1 cellular context compared by ENCODE assay signal in the genomic region with DNA sequence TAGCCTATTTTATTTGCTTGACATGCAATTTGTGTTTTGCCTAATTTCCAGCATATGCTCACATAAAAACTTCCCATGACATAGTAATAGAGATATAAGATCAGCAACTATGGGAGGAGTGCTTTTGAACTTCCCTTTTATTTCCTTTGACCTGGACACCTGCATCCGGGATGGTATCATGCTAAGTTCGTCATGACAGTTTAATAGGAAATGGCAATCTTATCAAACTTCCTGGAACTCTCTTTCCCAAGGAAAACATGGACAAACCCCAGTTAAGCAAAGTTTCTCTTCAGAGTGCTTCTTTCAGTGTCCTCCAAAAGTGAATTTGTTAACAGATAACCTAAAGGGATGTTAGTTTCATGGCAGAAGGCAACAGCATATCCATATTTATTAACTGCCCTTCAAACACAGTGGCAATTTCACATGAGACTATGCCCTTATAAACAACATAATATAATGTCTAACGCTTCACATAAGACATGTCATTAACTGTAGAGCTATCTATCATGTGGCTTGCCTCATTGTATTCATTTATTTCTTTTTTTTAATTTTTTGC.
A peak's percentile ranks its signal among the peaks of the same experiment; 100 is the strongest.
TF ChIP-seq lines count a peak whose summit lies in the region.

No MANE protein-coding gene starts in this region.

TF ChIP-seq in K562, 482 proteins besides CTCF, POLR2A, EP300 and RAD21 (continued from another document):
- no peak for TF ChIP-seq POLR2AphosphoS5 (IDR thresholded peaks at IDR 0.05; ENCODE audit: control insufficient read depth, insufficient read depth, low read depth, low read length)
- 0 out of 2 replicates have a peak, but pooled peaks have one; percentile 26 for TF ChIP-seq ZNF239 (CRISPR knock-in tag; IDR thresholded peaks at IDR 0.05)
- no peak for TF ChIP-seq KDM5B (IDR thresholded peaks at IDR 0.05; ENCODE audit: insufficient replicate concordance, low read depth, low read length)
- no peak for TF ChIP-seq HNRNPH1 (optimal IDR thresholded peaks at IDR 0.05; ENCODE audit: low read depth, low read length)
- TF ChIP-seq CTBP1 (IDR thresholded peaks at IDR 0.05; ENCODE audit: borderline replicate concordance), result no peak
- no peak for TF ChIP-seq SMAD2 (IDR thresholded peaks at IDR 0.05; ENCODE audit: low read depth, low read length)
- TF ChIP-seq ETV1 (tag; conservative IDR thresholded peaks at IDR 0.05; ENCODE audit: low read depth), result peak; percentile 58
- TF ChIP-seq ZNF77 (CRISPR knock-in tag; IDR thresholded peaks at IDR 0.05), result no peak
- no peak for TF ChIP-seq FOXM1 (IDR thresholded peaks at IDR 0.05; ENCODE audit: low read depth)
- TF ChIP-seq FOXM1 (CRISPR knock-in tag; IDR thresholded peaks at IDR 0.05; ENCODE audit: low read depth), result no peak
- TF ChIP-seq SMAD3 (CRISPR knock-in tag; conservative IDR thresholded peaks at IDR 0.05), result 0 out of 2 replicates have a peak, but pooled peaks have one; percentile 56
- TF ChIP-seq ZNF408 (CRISPR knock-in tag; IDR thresholded peaks at IDR 0.05; ENCODE audit: low read depth), result no peak
- TF ChIP-seq, protein P1, sequence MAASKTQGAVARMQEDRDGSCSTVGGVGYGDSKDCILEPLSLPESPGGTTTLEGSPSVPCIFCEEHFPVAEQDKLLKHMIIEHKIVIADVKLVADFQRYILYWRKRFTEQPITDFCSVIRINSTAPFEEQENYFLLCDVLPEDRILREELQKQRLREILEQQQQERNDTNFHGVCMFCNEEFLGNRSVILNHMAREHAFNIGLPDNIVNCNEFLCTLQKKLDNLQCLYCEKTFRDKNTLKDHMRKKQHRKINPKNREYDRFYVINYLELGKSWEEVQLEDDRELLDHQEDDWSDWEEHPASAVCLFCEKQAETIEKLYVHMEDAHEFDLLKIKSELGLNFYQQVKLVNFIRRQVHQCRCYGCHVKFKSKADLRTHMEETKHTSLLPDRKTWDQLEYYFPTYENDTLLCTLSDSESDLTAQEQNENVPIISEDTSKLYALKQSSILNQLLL (CRISPR knock-in tag; IDR thresholded peaks at IDR 0.05; ENCODE audit: borderline replicate concordance), result no peak
- no peak for TF ChIP-seq TEAD1 (CRISPR knock-in tag; IDR thresholded peaks at IDR 0.05)
- TF ChIP-seq ZNF143 (CRISPR knock-in tag; IDR thresholded peaks at IDR 0.05), result no peak
- no peak for TF ChIP-seq CBFA2T3 (IDR thresholded peaks at IDR 0.05)
- no peak for TF ChIP-seq XRCC5 (IDR thresholded peaks at IDR 0.05; ENCODE audit: low read depth, low read length)
- TF ChIP-seq, protein P2, sequence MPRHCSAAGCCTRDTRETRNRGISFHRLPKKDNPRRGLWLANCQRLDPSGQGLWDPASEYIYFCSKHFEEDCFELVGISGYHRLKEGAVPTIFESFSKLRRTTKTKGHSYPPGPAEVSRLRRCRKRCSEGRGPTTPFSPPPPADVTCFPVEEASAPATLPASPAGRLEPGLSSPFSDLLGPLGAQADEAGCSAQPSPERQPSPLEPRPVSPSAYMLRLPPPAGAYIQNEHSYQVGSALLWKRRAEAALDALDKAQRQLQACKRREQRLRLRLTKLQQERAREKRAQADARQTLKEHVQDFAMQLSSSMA (CRISPR knock-in tag; IDR thresholded peaks at IDR 0.05), result no peak
- TF ChIP-seq KLF6 (CRISPR knock-in tag; IDR thresholded peaks at IDR 0.05; ENCODE audit: borderline replicate concordance), result 0 out of 2 replicates have a peak, but pooled peaks have one; percentile 55
- TF ChIP-seq ADNP (tag; IDR thresholded peaks at IDR 0.05), result no peak
- TF ChIP-seq TEAD4 (IDR thresholded peaks at IDR 0.05; ENCODE audit: low read length), result peak; percentile 51; the same call in 1 of the 2 replicates
- no peak for TF ChIP-seq TEAD4 (CRISPR knock-in tag; IDR thresholded peaks at IDR 0.05; ENCODE audit: borderline replicate concordance)
- TF ChIP-seq EGR1 (conservative IDR thresholded peaks at IDR 0.05), result no peak
- TF ChIP-seq ZNF41 (CRISPR knock-in tag; conservative IDR thresholded peaks at IDR 0.05), result no peak
- TF ChIP-seq BRCA1 (IDR thresholded peaks at IDR 0.05), result no peak
- no peak for TF ChIP-seq BRCA1 (CRISPR knock-in tag; IDR thresholded peaks at IDR 0.05)
- no peak for TF ChIP-seq CHAMP1 (IDR thresholded peaks at IDR 0.05)
- TF ChIP-seq ILF3 (IDR thresholded peaks at IDR 0.05; ENCODE audit: borderline replicate concordance), result no peak
- no peak for TF ChIP-seq HES1 (IDR thresholded peaks at IDR 0.05; ENCODE audit: low read depth)
- TF ChIP-seq SAFB2 (IDR thresholded peaks at IDR 0.05; ENCODE audit: borderline replicate concordance, low read depth, low read length, severe bottlenecking), result no peak
- TF ChIP-seq NCOR1 (IDR thresholded peaks at IDR 0.05), result no peak
- no peak for TF ChIP-seq RCOR1 (IDR thresholded peaks at IDR 0.05; ENCODE audit: borderline replicate concordance in 1 of 2, low read depth in 2 of 2, low read length in 2 of 2)
- no peak for TF ChIP-seq ZBTB17 (CRISPR knock-in tag; IDR thresholded peaks at IDR 0.05)
- no peak for TF ChIP-seq DEAF1 (CRISPR knock-in tag; IDR thresholded peaks at IDR 0.05)
- TF ChIP-seq ZNF3 (CRISPR knock-in tag; IDR thresholded peaks at IDR 0.05), result no peak
- peak in 1 of 2 experiments; percentile 78; a peak in 2 of 4 replicates for TF ChIP-seq ETV6 (IDR thresholded peaks at IDR 0.05; ENCODE audit: borderline replicate concordance in 1 of 2, low read depth in 2 of 2, low read length in 1 of 2)
- TF ChIP-seq ETV6 (CRISPR knock-in tag; IDR thresholded peaks at IDR 0.05; ENCODE audit: borderline replicate concordance), result no peak
- TF ChIP-seq ZNF511 (CRISPR knock-in tag; IDR thresholded peaks at IDR 0.05), result no peak
- no peak for TF ChIP-seq SREBF2 (CRISPR knock-in tag; IDR thresholded peaks at IDR 0.05)
- TF ChIP-seq SMAD4 (CRISPR knock-in tag; conservative IDR thresholded peaks at IDR 0.05), result 0 out of 2 replicates have a peak, but pooled peaks have one; percentile 21
- no peak for TF ChIP-seq PPARD (CRISPR knock-in tag; IDR thresholded peaks at IDR 0.05)
- TF ChIP-seq, protein P3, sequence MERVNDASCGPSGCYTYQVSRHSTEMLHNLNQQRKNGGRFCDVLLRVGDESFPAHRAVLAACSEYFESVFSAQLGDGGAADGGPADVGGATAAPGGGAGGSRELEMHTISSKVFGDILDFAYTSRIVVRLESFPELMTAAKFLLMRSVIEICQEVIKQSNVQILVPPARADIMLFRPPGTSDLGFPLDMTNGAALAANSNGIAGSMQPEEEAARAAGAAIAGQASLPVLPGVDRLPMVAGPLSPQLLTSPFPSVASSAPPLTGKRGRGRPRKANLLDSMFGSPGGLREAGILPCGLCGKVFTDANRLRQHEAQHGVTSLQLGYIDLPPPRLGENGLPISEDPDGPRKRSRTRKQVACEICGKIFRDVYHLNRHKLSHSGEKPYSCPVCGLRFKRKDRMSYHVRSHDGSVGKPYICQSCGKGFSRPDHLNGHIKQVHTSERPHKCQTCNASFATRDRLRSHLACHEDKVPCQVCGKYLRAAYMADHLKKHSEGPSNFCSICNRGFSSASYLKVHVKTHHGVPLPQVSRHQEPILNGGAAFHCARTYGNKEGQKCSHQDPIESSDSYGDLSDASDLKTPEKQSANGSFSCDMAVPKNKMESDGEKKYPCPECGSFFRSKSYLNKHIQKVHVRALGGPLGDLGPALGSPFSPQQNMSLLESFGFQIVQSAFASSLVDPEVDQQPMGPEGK (CRISPR knock-in tag; IDR thresholded peaks at IDR 0.05; ENCODE audit: borderline replicate concordance), result no peak
- no peak for TF ChIP-seq CREM (IDR thresholded peaks at IDR 0.05; ENCODE audit: low read depth)
- no peak for TF ChIP-seq NR2F6 (CRISPR knock-in tag; IDR thresholded peaks at IDR 0.05)
